ENCODE assay signal across 21 cellular contexts in genomic region chr22:26460202-26460601, GRCh38.
"Had no signal": no experiment of that assay in that cellular context is flagged by ENCODE, and none has a peak within 500 bp of the region (broad histone marks: within the 10 kb centered on the region; RNA-seq: fewer than 3 reads in every experiment).

No MANE protein-coding gene starts in this region.

- H3K9me3 ChIP-seq: esophagus muscularis mucosa, sigmoid colon, suprapubic skin, thyroid gland had no signal

- DNase-seq: effector CD4-positive, alpha-beta T cell; endodermal cell; foreskin fibroblast; left colon; left ventricle myocardium superior; mesendoderm; naive B cell; sigmoid colon; stimulated activated CD4-positive, alpha-beta T cell treated with anti-CD3 and anti-CD28 coated beads, Interleukin-12 subunit alpha, Interleukin-12 subunit beta, amount 100 ng/mL, for 4 hours; stimulated activated naive CD4-positive, alpha-beta T cell treated with Interleukin-2 at 50 U/mL for 16 hours; thyroid gland had no signal

- H3K9ac ChIP-seq: parathyroid adenoma had no signal

- H3K4me3 Mint-ChIP-seq: endodermal cell, naive B cell, nephron, type B pancreatic cell had no signal

- H3K4me3 ChIP-seq: coronary artery, esophagus muscularis mucosa, hepatocyte, lung, sigmoid colon, skin epidermis, suprapubic skin, thyroid gland had no signal

- H3K4me1 Mint-ChIP-seq: naive B cell had no signal

- H3K27me3 ChIP-seq: esophagus muscularis mucosa, hepatocyte, sigmoid colon, suprapubic skin, thyroid gland had no signal

- H2AFZ ChIP-seq: hepatocyte, parathyroid adenoma had no signal

- H3K9me3 Mint-ChIP-seq: endodermal cell, naive B cell, nephron, type B pancreatic cell had no signal

- H3K27ac ChIP-seq: coronary artery, esophagus muscularis mucosa, hepatocyte, parathyroid adenoma, sigmoid colon, skin epidermis, suprapubic skin, thyroid gland had no signal

- H3K4me1 ChIP-seq: parathyroid adenoma, thyroid gland had no signal

- H3K27ac Mint-ChIP-seq: type B pancreatic cell had no signal

- FAIRE-seq: endothelial cell of umbilical vein had no signal

- H3K79me2 ChIP-seq: parathyroid adenoma had no signal

- H3K27me3 Mint-ChIP-seq: naive B cell, type B pancreatic cell had no signal

- H3K4me2 ChIP-seq: hepatocyte had no signal
